Comparison of ENCODE assay signal across 11 cellular contexts in genomic region chr9:130662099-130662926, GRCh38. TPM values are rescaled to one million over a fixed set of nuclear protein-coding genes. Genes with fewer than 3 reads are reported as not detected.
A peak's percentile ranks its signal among the peaks of the same experiment; 100 is the strongest.
DNase-seq lines count a peak whose midpoint lies in the region; ATAC-seq and TF ChIP-seq lines count a peak whose summit lies in the region.
"Had no signal": no experiment of that assay in that cellular context is flagged by ENCODE, and none has a peak within 500 bp of the region (broad histone marks: within the 10 kb centered on the region; RNA-seq: fewer than 3 reads in every experiment).

No MANE protein-coding gene starts in this region.

- no peaks in the 10 kb centered on the region for H3K9me3 Mint-ChIP-seq in activated naive CD8-positive, alpha-beta T cell (ENCODE audit: low read depth)
- H3K9me3 Mint-ChIP-seq in nephron progenitor cell = peaks cover 15% of the 10 kb centered on the region

- H3K36me3 ChIP-seq in DOHH2 (ENCODE audit: control insufficient read depth, low read length) = no peaks in the 10 kb centered on the region
- no peaks in the 10 kb centered on the region for H3K36me3 ChIP-seq in HUES48 (ENCODE audit: control insufficient read depth, insufficient read depth, low read length)
- H3K36me3 ChIP-seq: gastrocnemius medialis had no signal

- no peak overlapping the region for H3K9ac ChIP-seq in HUES48 (ENCODE audit: low read depth, low read length)

- H3K27ac Mint-ChIP-seq in activated naive CD8-positive, alpha-beta T cell = no peak overlapping the region
- no peak overlapping the region for H3K27ac Mint-ChIP-seq in nephron progenitor cell

- H3K4me3 Mint-ChIP-seq in activated naive CD8-positive, alpha-beta T cell = peak overlapping the region; percentile 79
- peak overlapping the region; percentile 59 for H3K4me3 Mint-ChIP-seq in nephron progenitor cell

- H3K4me3 ChIP-seq in DOHH2 (ENCODE audit: low read length) = no peak overlapping the region
- H3K4me3 ChIP-seq in HUES48 (ENCODE audit: low read depth, low read length) = peak overlapping the region; percentile 47; the same call in 1 of the 2 replicates

- no peaks in the 10 kb centered on the region for H3K4me1 ChIP-seq in DOHH2 (ENCODE audit: control insufficient read depth, low read length)
- H3K4me1 ChIP-seq in HUES48 (ENCODE audit: control insufficient read depth, insufficient read depth, low read length) = peaks cover 33% of the 10 kb centered on the region

- H3K9me2 ChIP-seq in DOHH2 (replicated peaks; ENCODE audit: control insufficient read depth, low read length) = no peaks in the 10 kb centered on the region

- H3K4me2 ChIP-seq in DOHH2 (ENCODE audit: low read length) = no peak overlapping the region

- H3K9me3 ChIP-seq in DOHH2 (ENCODE audit: control insufficient read depth, insufficient read depth, low read length) (no peaks in the 10 kb centered on the region), HUES48 (ENCODE audit: control insufficient read depth, insufficient read depth, low read length) (no peaks in the 10 kb centered on the region; the same call in 1 of the 2 replicates)
- H3K9me3 ChIP-seq: gastrocnemius medialis had no signal

- TF ChIP-seq CTCF in DOHH2 (IDR thresholded peaks at IDR 0.05; ENCODE audit: low read depth, low read length, poor library complexity, severe bottlenecking) = peak; percentile 39
- TF ChIP-seq CTCF in nephron progenitor cell (IDR thresholded peaks at IDR 0.05) = no peak

- H3K27ac ChIP-seq in DOHH2 (ENCODE audit: low read depth, low read length) (no peak overlapping the region), HUES48 (ENCODE audit: low read depth, low read length) (no peak overlapping the region)
- H3K27ac ChIP-seq: gastrocnemius medialis had no signal

- no peaks in the 10 kb centered on the region for H4K20me1 ChIP-seq in DOHH2 (ENCODE audit: control insufficient read depth, insufficient read depth, low read depth, low read length)

- ATAC-seq in left colon (no peak), GM19463 (IDR thresholded peaks at IDR 0.05; ENCODE audit: unreplicated experiment) (no peak)
- ATAC-seq: gastrocnemius medialis had no signal

- intact Hi-C loops in left colon (cut with DNase I, micrococcal nuclease) = no loop called here

- H3K4me1 Mint-ChIP-seq in activated naive CD8-positive, alpha-beta T cell (ENCODE audit: low read depth) = peaks cover 34% of the 10 kb centered on the region
- H3K4me1 Mint-ChIP-seq in nephron progenitor cell = peaks cover 23% of the 10 kb centered on the region

- H3K27me3 Mint-ChIP-seq in activated naive CD8-positive, alpha-beta T cell = peaks cover 25% of the 10 kb centered on the region
- H3K27me3 Mint-ChIP-seq in nephron progenitor cell (ENCODE audit: low read depth, poor library complexity) = peaks cover 100% of the 10 kb centered on the region

- no peaks in the 10 kb centered on the region for H3K79me2 ChIP-seq in DOHH2 (ENCODE audit: control insufficient read depth, low read length)

- DNase-seq in nephron progenitor cell (peak; percentile 38), left colon (no peak), glomerular visceral epithelial cell (ENCODE audit: extremely low spot score) (no peak)
- DNase-seq: activated gamma-delta T cell, gastrocnemius medialis, NCI-H1417 treated with DMSO at 0.1 percent for 48 hours had no signal

- no peaks in the 10 kb centered on the region for H3K36me3 Mint-ChIP-seq in activated naive CD8-positive, alpha-beta T cell
- no peaks in the 10 kb centered on the region for H3K36me3 Mint-ChIP-seq in nephron progenitor cell (ENCODE audit: low read depth)

- H3F3A ChIP-seq in DOHH2 (ENCODE audit: control insufficient read depth, insufficient read depth) = no peaks in the 10 kb centered on the region

- H3K27me3 ChIP-seq in DOHH2 (ENCODE audit: control insufficient read depth, low read length) (peaks cover 27% of the 10 kb centered on the region), HUES48 (ENCODE audit: control insufficient read depth, insufficient read depth, low read length) (peaks cover 100% of the 10 kb centered on the region)

RNA-seq across cellular contexts. Expression of gene PRDM12, which starts 2.1 kb away (rescaled TPM):
- total RNA-seq in left colon = not detected
- total RNA-seq: gastrocnemius medialis, lung microvascular endothelial cell had no signal

RNA-seq across cellular contexts. Expression of gene EXOSC2, which starts 31.3 kb away (rescaled TPM):
- 10 to 100 TPM; 13.2 to 19.7 TPM for total RNA-seq in left colon
